In genomic region chr17:27353469-27354050, GRCh38 we compare ENCODE assay signal across 8 cellular contexts. TPM values are rescaled to one million over a fixed set of nuclear protein-coding genes. Genes with fewer than 3 reads are reported as not detected.
DNase-seq lines count a peak whose midpoint lies in the region; ATAC-seq and TF ChIP-seq lines count a peak whose summit lies in the region.

No MANE protein-coding gene starts in this region.

- peaks cover 8 to 13% of the 10 kb centered on the region in 2 donors for H3K4me1 ChIP-seq in duodenal mucosa (ENCODE audit: control insufficient read depth in 1 of 2, insufficient read depth in 2 of 2, low read length in 2 of 2)
- peaks cover 4 to 12% of the 10 kb centered on the region in 2 donors for H3K4me1 ChIP-seq in lung (ENCODE audit: control insufficient read depth in 2 of 2, insufficient read depth in 2 of 2, low read length in 2 of 2)

- no peaks in the 10 kb centered on the region for H3K27me3 ChIP-seq in duodenal mucosa (ENCODE audit: control insufficient read depth in 1 of 2, insufficient read depth in 2 of 2, low read length in 2 of 2)
- no peaks in the 10 kb centered on the region for H3K27me3 ChIP-seq in lung (ENCODE audit: control insufficient read depth, insufficient read depth)

- H3K9ac ChIP-seq in duodenal mucosa (ENCODE audit: low read depth in 1 of 2, low read length in 2 of 2) = peak overlapping the region; percentile 83 to 87

- ATAC-seq in GM19324 (IDR thresholded peaks at IDR 0.05; ENCODE audit: low FRiP score, unreplicated experiment) (peak; percentile 78), HG03460 (IDR thresholded peaks at IDR 0.05; ENCODE audit: unreplicated experiment) (peak; percentile 68), lung (ENCODE audit: insufficient read depth, low FRiP score) (peak; percentile 97)

- intact Hi-C loops in CD14-positive monocyte (cut with micrococcal nuclease) = loop anchor here (1.0 to 5.0 kb wide), 4 partner anchors 77 to 248 kb away; no protein-coding TSS in a partner anchor

- H3K36me3 ChIP-seq in duodenal mucosa (ENCODE audit: control insufficient read depth in 1 of 2, insufficient read depth in 2 of 2, low read length in 2 of 2) (no peaks in the 10 kb centered on the region), lung (ENCODE audit: control insufficient read depth in 2 of 2, insufficient read depth in 2 of 2, low read length in 2 of 2) (no peaks in the 10 kb centered on the region)

- TF ChIP-seq CTCF in CD14-positive monocyte (IDR thresholded peaks at IDR 0.05) (peak; percentile 85), lung (IDR thresholded peaks at IDR 0.05; ENCODE audit: control extremely low read depth, extremely low read depth) (peak; percentile 89)

- H3K9me3 ChIP-seq in duodenal mucosa (ENCODE audit: control insufficient read depth in 1 of 2, low read length in 2 of 2) (no peaks in the 10 kb centered on the region), lung (ENCODE audit: control insufficient read depth in 2 of 2, insufficient read depth in 1 of 2, low read length in 1 of 2) (no peaks in the 10 kb centered on the region)

- H3K36me3 Mint-ChIP-seq in CD14-positive monocyte = no peaks in the 10 kb centered on the region
- no peaks in the 10 kb centered on the region for H3K36me3 Mint-ChIP-seq in activated CD4-positive, alpha-beta memory T cell treated with anti-CD3 and anti-CD28 coated beads, Interleukin-2, amount 10 ng/mL, durations not matched to agents 7 days and 5 days (ENCODE audit: low read depth)

- peak overlapping the region; percentile 78 to 80 for H3K4me3 ChIP-seq in duodenal mucosa (ENCODE audit: low read depth in 1 of 2, low read length in 2 of 2)
- H3K4me3 ChIP-seq in lung = peak overlapping the region; percentile 72

- CTCF ChIA-PET in activated CD4-positive, alpha-beta memory T cell treated with anti-CD3 and anti-CD28 coated beads, Interleukin-2, amount 10 ng/mL, durations not matched to agents 7 days and 5 days (lab: Charles Lee) = interaction anchor here (0.7 to 3.1 kb wide), 16 partner anchors 13 to 300 kb away, joined by 3 to 51 read pairs (median 5); no protein-coding TSS in a partner anchor

- H3K4me1 Mint-ChIP-seq in CD14-positive monocyte = peaks cover 30% of the 10 kb centered on the region
- peaks cover 38% of the 10 kb centered on the region for H3K4me1 Mint-ChIP-seq in activated CD4-positive, alpha-beta memory T cell treated with anti-CD3 and anti-CD28 coated beads, Interleukin-2, amount 10 ng/mL, durations not matched to agents 7 days and 5 days

- DNase-seq in CD14-positive monocyte (ENCODE audit: low spot score) = peak; percentile 93
- peak; percentile 81 for DNase-seq in NCI-H748 treated with DMSO at 0.1 percent for 48 hours (lab: John Stamatoyannopoulos, UW)
- DNase-seq in activated CD4-positive, alpha-beta memory T cell treated with anti-CD3 and anti-CD28 coated beads, Interleukin-2, amount 10 ng/mL, durations not matched to agents 7 days and 5 days = peak; percentile 90
- DNase-seq in lung (ENCODE audit: low spot score) = peak; percentile 93
- DNase-seq in stimulated activated CD4-positive, alpha-beta T cell treated with anti-CD3 and anti-CD28 coated beads, TNF-alpha, amount 100 ng/mL, for 24 hours (ENCODE audit: low read depth in 3 of 3) = peak; percentile 73 to 87 (median 76)

- WGBS in lung, 2 donors = 0 to 1% methylated on average over 56 to 57 of the region's 57 CpGs

- POLR2A ChIA-PET in activated CD4-positive, alpha-beta memory T cell treated with anti-CD3 and anti-CD28 coated beads, Interleukin-2, amount 10 ng/mL, durations not matched to agents 7 days and 5 days (lab: Charles Lee) = interaction anchor here (1.2 to 3.6 kb wide), 4 partner anchors 9 to 59 kb away, joined by 3 to 23 read pairs (median 4); partner anchors contain the start of gene WSB1

- peak overlapping the region; percentile 84 to 95 (median 89) for H3K27ac Mint-ChIP-seq in CD14-positive monocyte
- H3K27ac Mint-ChIP-seq in activated CD4-positive, alpha-beta memory T cell treated with anti-CD3 and anti-CD28 coated beads, Interleukin-2, amount 10 ng/mL, durations not matched to agents 7 days and 5 days = peak overlapping the region; percentile 81

- H3K27me3 Mint-ChIP-seq in CD14-positive monocyte (ENCODE audit: low read depth in 3 of 3) = peaks cover 0 to 2% (median 2%) of the 10 kb centered on the region in 3 donors
- H3K27me3 Mint-ChIP-seq in activated CD4-positive, alpha-beta memory T cell treated with anti-CD3 and anti-CD28 coated beads, Interleukin-2, amount 10 ng/mL, durations not matched to agents 7 days and 5 days = no peaks in the 10 kb centered on the region

- H3K4me3 Mint-ChIP-seq in CD14-positive monocyte = peak overlapping the region; percentile 75 to 87
- peak overlapping the region; percentile 84 for H3K4me3 Mint-ChIP-seq in activated CD4-positive, alpha-beta memory T cell treated with anti-CD3 and anti-CD28 coated beads, Interleukin-2, amount 10 ng/mL, durations not matched to agents 7 days and 5 days

- H3K9me3 Mint-ChIP-seq in CD14-positive monocyte = peaks cover 0 to 2% (median 0%) of the 10 kb centered on the region in 7 donors
- no peaks in the 10 kb centered on the region for H3K9me3 Mint-ChIP-seq in activated CD4-positive, alpha-beta memory T cell treated with anti-CD3 and anti-CD28 coated beads, Interleukin-2, amount 10 ng/mL, durations not matched to agents 7 days and 5 days

- H3K27ac ChIP-seq in duodenal mucosa (ENCODE audit: low read depth, low read length) = peak overlapping the region; percentile 87
- peak overlapping the region; percentile 92 to 97 for H3K27ac ChIP-seq in lung (ENCODE audit: low read depth in 1 of 2, low read length in 1 of 2)

RNA-seq across cellular contexts. Expression of gene WSB1, which starts 59.6 kb away (rescaled TPM):
- polyA plus RNA-seq in CD14-positive monocyte (100 to 1,000 TPM; 220 to 368 TPM), lung (100 to 1,000 TPM; 181 to 218 TPM)
- total RNA-seq in activated CD4-positive, alpha-beta memory T cell treated with anti-CD3 and anti-CD28 coated beads, Interleukin-2, amount 10 ng/mL, durations not matched to agents 7 days and 5 days = 100 to 1,000 TPM; 143 to 155 TPM
- 100 to 1,000 TPM; 318 to 748 TPM for total RNA-seq in lung

Comparison
In these comparisons a context has a peak if more than half of its experiments do, and no peak if none do; other contexts are left out.
1. Peak in every context shown above with its lines: DNase-seq, ATAC-seq, H3K4me3 ChIP-seq and H3K27ac ChIP-seq.